8 cellular contexts compared by ENCODE assay signal in the genomic region with DNA sequence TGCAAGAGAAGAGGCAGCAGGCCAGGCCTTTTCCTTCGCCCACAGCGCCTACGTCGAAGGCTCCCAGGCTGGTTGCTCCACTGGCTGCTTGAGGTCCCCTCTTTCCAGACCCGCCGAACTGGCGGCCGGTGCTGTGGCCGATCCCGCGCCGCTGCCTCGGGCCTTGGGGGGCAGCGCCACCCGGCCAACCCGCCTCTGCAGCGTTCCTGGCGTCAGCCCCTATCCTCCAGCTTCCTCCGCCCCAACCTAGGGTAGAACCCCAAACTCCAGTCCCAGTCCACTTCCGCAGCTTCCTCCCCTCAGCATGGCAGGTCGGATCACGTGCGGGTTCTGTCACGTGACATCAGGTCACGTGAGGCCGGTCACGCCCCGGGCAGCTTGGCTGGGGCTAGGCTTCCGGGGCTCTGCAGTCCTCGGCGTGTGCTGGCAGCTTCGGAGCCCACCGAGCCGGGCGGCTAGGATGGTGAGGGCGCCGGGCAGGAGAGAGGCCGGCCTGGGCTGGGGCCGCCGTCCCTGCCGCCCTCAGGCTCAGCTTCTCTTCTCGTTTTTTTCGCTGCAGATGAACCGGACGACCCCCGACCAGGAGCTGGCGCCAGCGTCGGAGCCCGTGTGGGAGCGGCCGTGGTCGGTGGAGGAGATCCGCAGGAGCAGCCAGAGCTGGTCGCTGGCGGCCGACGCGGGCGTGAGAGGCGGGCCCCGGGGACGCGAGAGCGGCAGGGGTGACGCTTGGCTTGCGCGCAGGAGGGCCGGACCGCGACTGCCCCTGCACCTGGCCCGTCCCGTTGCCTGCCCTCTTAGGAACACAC. TPM values are rescaled to one million over a fixed set of nuclear protein-coding genes. Genes with fewer than 3 reads are reported as not detected.
A peak's percentile ranks its signal among the peaks of the same experiment; 100 is the strongest.
DNase-seq lines count a peak whose midpoint lies in the region; ATAC-seq and TF ChIP-seq lines count a peak whose summit lies in the region.
"Not testable (repeated sequence)": the region's sequence is repeated elsewhere in the genome, so short reads cannot be mapped to it uniquely, and the experiment has no call there.

A gene with protein sequence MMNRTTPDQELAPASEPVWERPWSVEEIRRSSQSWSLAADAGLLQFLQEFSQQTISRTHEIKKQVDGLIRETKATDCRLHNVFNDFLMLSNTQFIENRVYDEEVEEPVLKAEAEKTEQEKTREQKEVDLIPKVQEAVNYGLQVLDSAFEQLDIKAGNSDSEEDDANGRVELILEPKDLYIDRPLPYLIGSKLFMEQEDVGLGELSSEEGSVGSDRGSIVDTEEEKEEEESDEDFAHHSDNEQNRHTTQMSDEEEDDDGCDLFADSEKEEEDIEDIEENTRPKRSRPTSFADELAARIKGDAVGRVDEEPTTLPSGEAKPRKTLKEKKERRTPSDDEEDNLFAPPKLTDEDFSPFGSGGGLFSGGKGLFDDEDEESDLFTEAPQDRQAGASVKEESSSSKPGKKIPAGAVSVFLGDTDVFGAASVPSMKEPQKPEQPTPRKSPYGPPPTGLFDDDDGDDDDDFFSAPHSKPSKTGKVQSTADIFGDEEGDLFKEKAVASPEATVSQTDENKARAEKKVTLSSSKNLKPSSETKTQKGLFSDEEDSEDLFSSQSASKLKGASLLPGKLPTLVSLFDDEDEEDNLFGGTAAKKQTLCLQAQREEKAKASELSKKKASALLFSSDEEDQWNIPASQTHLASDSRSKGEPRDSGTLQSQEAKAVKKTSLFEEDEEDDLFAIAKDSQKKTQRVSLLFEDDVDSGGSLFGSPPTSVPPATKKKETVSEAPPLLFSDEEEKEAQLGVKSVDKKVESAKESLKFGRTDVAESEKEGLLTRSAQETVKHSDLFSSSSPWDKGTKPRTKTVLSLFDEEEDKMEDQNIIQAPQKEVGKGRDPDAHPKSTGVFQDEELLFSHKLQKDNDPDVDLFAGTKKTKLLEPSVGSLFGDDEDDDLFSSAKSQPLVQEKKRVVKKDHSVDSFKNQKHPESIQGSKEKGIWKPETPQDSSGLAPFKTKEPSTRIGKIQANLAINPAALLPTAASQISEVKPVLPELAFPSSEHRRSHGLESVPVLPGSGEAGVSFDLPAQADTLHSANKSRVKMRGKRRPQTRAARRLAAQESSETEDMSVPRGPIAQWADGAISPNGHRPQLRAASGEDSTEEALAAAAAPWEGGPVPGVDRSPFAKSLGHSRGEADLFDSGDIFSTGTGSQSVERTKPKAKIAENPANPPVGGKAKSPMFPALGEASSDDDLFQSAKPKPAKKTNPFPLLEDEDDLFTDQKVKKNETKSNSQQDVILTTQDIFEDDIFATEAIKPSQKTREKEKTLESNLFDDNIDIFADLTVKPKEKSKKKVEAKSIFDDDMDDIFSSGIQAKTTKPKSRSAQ (N-terminal part only) (plus strand): TSS at position 409 of the 806 bp plus-strand sequence. CDS start 52 bp downstream, at position 461.

- POLR2A ChIA-PET in AG04450 (lab: Yijun Ruan, JAX) = not testable (repeated sequence)

- CTCF ChIA-PET in AG04450 (lab: Charles Lee) = not testable (repeated sequence)

- peak; percentile 94 for ATAC-seq in GM19023 (IDR thresholded peaks at IDR 0.05; ENCODE audit: unreplicated experiment)
- peak; percentile 91 for ATAC-seq in HG03159 (IDR thresholded peaks at IDR 0.05; ENCODE audit: unreplicated experiment)
- ATAC-seq in activated CD4-positive, CD25-positive, alpha-beta regulatory T cell treated with anti-CD3 and anti-CD28 coated beads, Interleukin-2, amount 50 U/mL, for 24 hours = peak; percentile 91 to 95

- peak within 1 kb of the TSS; percentile 69 for H3K4me3 ChIP-seq in AG04450 (ENCODE audit: low read depth, low read length)

- peak within 1 kb of the TSS; percentile 65 for H3K27ac ChIP-seq in AG04450 (ENCODE audit: low read depth, low read length)

- H3K27me3 ChIP-seq in AG04450 (ENCODE audit: control insufficient read depth, insufficient read depth, low read length) = not testable (repeated sequence)

- not testable (repeated sequence) for H3K9me3 ChIP-seq in AG04450 (ENCODE audit: control insufficient read depth, insufficient read depth, low read length)

- not testable (repeated sequence) for TF ChIP-seq CTCF in AG04450 (IDR thresholded peaks at IDR 0.05; ENCODE audit: low read depth, low read length)

- DNase-seq in AG04450 (ENCODE audit: low read depth, low spot score) = not testable (repeated sequence)
- DNase-seq in NCI-H345 treated with DMSO at 0.1 percent for 48 hours (lab: John Stamatoyannopoulos, UW; ENCODE audit: unreplicated experiment) = peak; percentile 34
- peak; percentile 94 for DNase-seq in central memory CD4-positive, alpha-beta T cell
- peak; percentile 95 for DNase-seq in islet precursor cell
- peak; percentile 94 for DNase-seq in stimulated activated CD4-positive, alpha-beta T cell treated with anti-CD3 and anti-CD28 coated beads, Interleukin-12 subunit alpha, Interleukin-12 subunit beta, amount 100 ng/mL, for 4 hours

RNA-seq across cellular contexts. Expression of the gene that starts here (rescaled TPM):
- 44.6 and 59.9 TPM in 2 replicates for polyA plus RNA-seq in AG04450 (2011; rRNA removed)
- polyA minus RNA-seq in AG04450 (2011; rRNA and poly(A)+ RNA removed) = 36.7 and 78.2 TPM in 2 replicates
